Comparison of ENCODE assay signal across 24 cellular contexts in genomic region chr19:19111138-19111835, GRCh38. TPM values are rescaled to one million over a fixed set of nuclear protein-coding genes. Genes with fewer than 3 reads are reported as not detected.
DNase-seq lines count a peak whose midpoint lies in the region; ATAC-seq and TF ChIP-seq lines count a peak whose summit lies in the region.
"Had no signal": no experiment of that assay in that cellular context is flagged by ENCODE, and none has a peak within 500 bp of the region (broad histone marks: within the 10 kb centered on the region; RNA-seq: fewer than 3 reads in every experiment).

No MANE protein-coding gene starts in this region.

- peaks cover 27% of the 10 kb centered on the region for H3K27me3 Mint-ChIP-seq in endodermal cell (ENCODE audit: insufficient read depth)
- H3K27me3 Mint-ChIP-seq in stimulated activated memory B cell treated with anti-CD40 and anti-IgM and Interleukin-4, amounts not matched to agents 10 μg/mL and 1 μg/mL and 100 μg/mL, for 72 hours = no peaks in the 10 kb centered on the region
- no peaks in the 10 kb centered on the region for H3K27me3 Mint-ChIP-seq in activated naive CD4-positive, alpha-beta T cell treated with anti-CD3 and anti-CD28 coated beads for 36 hours (ENCODE audit: low read depth)
- H3K27me3 Mint-ChIP-seq: activated CD4-positive, alpha-beta memory T cell treated with anti-CD3 and anti-CD28 coated beads for 36 hours; CD4-positive, alpha-beta T cell; central memory CD8-positive, alpha-beta T cell had no signal

- H3K14ac ChIP-seq in mesenchymal stem cell (ENCODE audit: low read length in 2 of 2) = no peak overlapping the region

- H3K4me1 ChIP-seq in endodermal cell (ENCODE audit: control insufficient read depth, insufficient read depth, low read length) (no peaks in the 10 kb centered on the region), mesenchymal stem cell (ENCODE audit: control insufficient read depth, insufficient read depth, low read depth, low read length) (peaks cover 31% of the 10 kb centered on the region)
- H3K4me1 ChIP-seq: foreskin keratinocyte had no signal

- H2AFZ ChIP-seq in mesenchymal stem cell (ENCODE audit: low read depth, low read length) = no peak overlapping the region
- H2AFZ ChIP-seq: PC-9 had no signal

- CTCF ChIA-PET in activated naive CD4-positive, alpha-beta T cell treated with anti-CD3 and anti-CD28 coated beads for 36 hours (lab: Charles Lee) = interaction anchor here (0.5 to 1.1 kb wide), 2 partner anchors 71 to 1306 kb away, joined by 3 to 4 read pairs; no protein-coding TSS in a partner anchor

- H2AK5ac ChIP-seq in mesenchymal stem cell (ENCODE audit: low read length, severe bottlenecking) = peak overlapping the region; percentile 2

- H3K36me3 ChIP-seq in H7 (replicated peaks; ENCODE audit: control insufficient read depth, insufficient read depth, low read length) = no peaks in the 10 kb centered on the region
- H3K36me3 ChIP-seq in endodermal cell (ENCODE audit: control insufficient read depth, insufficient read depth, low read length) = no peaks in the 10 kb centered on the region
- peaks cover 0 to 7% of the 10 kb centered on the region in 2 experiments for H3K36me3 ChIP-seq in mesenchymal stem cell (ENCODE audit: control insufficient read depth in 1 of 2, insufficient read depth in 2 of 2, low read depth in 1 of 2, low read length in 2 of 2)

- no peak overlapping the region for H3K4me2 ChIP-seq in mesenchymal stem cell (ENCODE audit: low read length, poor library complexity, severe bottlenecking)
- H3K4me2 ChIP-seq: PC-9 had no signal

- no peak for TF ChIP-seq CTCF in endodermal cell (conservative IDR thresholded peaks at IDR 0.05)

- H2BK5ac ChIP-seq in mesenchymal stem cell (ENCODE audit: low read depth, low read length, poor library complexity, severe bottlenecking) = no peak overlapping the region

- peak overlapping the region; percentile 19 for H3K4me3 Mint-ChIP-seq in endodermal cell
- peak overlapping the region; percentile 8 for H3K4me3 Mint-ChIP-seq in stimulated activated memory B cell treated with anti-CD40 and anti-IgM and Interleukin-4, amounts not matched to agents 10 μg/mL and 1 μg/mL and 100 μg/mL, for 72 hours
- no peak overlapping the region for H3K4me3 Mint-ChIP-seq in activated naive CD4-positive, alpha-beta T cell treated with anti-CD3 and anti-CD28 coated beads for 36 hours
- H3K4me3 Mint-ChIP-seq: activated CD4-positive, alpha-beta memory T cell treated with anti-CD3 and anti-CD28 coated beads for 36 hours; CD4-positive, alpha-beta T cell; central memory CD8-positive, alpha-beta T cell; T-helper 2 cell treated with Interferon-gamma antibody and Interleukin-4, amounts not matched to agents 5 μg/mL and 100 μg/mL, for 36 hours had no signal

- no peaks in the 10 kb centered on the region for H3K79me1 ChIP-seq in mesenchymal stem cell (replicated peaks; ENCODE audit: low read length, poor library complexity, severe bottlenecking)

- no peak overlapping the region for H2BK120ac ChIP-seq in mesenchymal stem cell (ENCODE audit: low read depth, low read length)

- H3K23ac ChIP-seq in mesenchymal stem cell (ENCODE audit: low read length in 2 of 2) = no peak overlapping the region

- peaks cover 3% of the 10 kb centered on the region for H3K36me3 Mint-ChIP-seq in endodermal cell (ENCODE audit: low read depth)
- H3K36me3 Mint-ChIP-seq in stimulated activated memory B cell treated with anti-CD40 and anti-IgM and Interleukin-4, amounts not matched to agents 10 μg/mL and 1 μg/mL and 100 μg/mL, for 72 hours = peaks cover 17% of the 10 kb centered on the region
- H3K36me3 Mint-ChIP-seq in activated naive CD4-positive, alpha-beta T cell treated with anti-CD3 and anti-CD28 coated beads for 36 hours (ENCODE audit: low read depth) = no peaks in the 10 kb centered on the region
- H3K36me3 Mint-ChIP-seq: activated CD4-positive, alpha-beta memory T cell treated with anti-CD3 and anti-CD28 coated beads for 36 hours had no signal

- H3K9me3 ChIP-seq in endodermal cell (ENCODE audit: control insufficient read depth, low read length) (no peaks in the 10 kb centered on the region), mesenchymal stem cell (ENCODE audit: control insufficient read depth, low read length) (no peaks in the 10 kb centered on the region)
- H3K9me3 ChIP-seq: heart left ventricle, upper lobe of left lung had no signal

- no peak overlapping the region for H4K91ac ChIP-seq in mesenchymal stem cell (ENCODE audit: low read length)

- H3K9ac ChIP-seq in endodermal cell (ENCODE audit: extremely low read depth, low read length, poor library complexity, severe bottlenecking) = no peak overlapping the region
- no peak overlapping the region for H3K9ac ChIP-seq in mesenchymal stem cell (ENCODE audit: low read length)

- H3K27me3 ChIP-seq in H7 (ENCODE audit: control insufficient read depth, insufficient read depth, low read length) = no peaks in the 10 kb centered on the region
- H3K27me3 ChIP-seq in endodermal cell (ENCODE audit: control insufficient read depth, insufficient read depth, low read length, poor library complexity, severe bottlenecking) = no peaks in the 10 kb centered on the region
- H3K27me3 ChIP-seq in mesenchymal stem cell (ENCODE audit: control insufficient read depth in 1 of 2, insufficient read depth in 1 of 2, low read length in 2 of 2) = peaks cover 0 to 14% of the 10 kb centered on the region in 2 experiments
- H3K27me3 ChIP-seq: heart left ventricle, upper lobe of left lung had no signal

- peaks cover 5% of the 10 kb centered on the region for H3K4me1 Mint-ChIP-seq in endodermal cell
- H3K4me1 Mint-ChIP-seq in stimulated activated memory B cell treated with anti-CD40 and anti-IgM and Interleukin-4, amounts not matched to agents 10 μg/mL and 1 μg/mL and 100 μg/mL, for 72 hours = peaks cover 40% of the 10 kb centered on the region
- H3K4me1 Mint-ChIP-seq in activated naive CD4-positive, alpha-beta T cell treated with anti-CD3 and anti-CD28 coated beads for 36 hours (ENCODE audit: low read depth) = no peaks in the 10 kb centered on the region

- H3K27ac ChIP-seq in endodermal cell (ENCODE audit: low read depth, low read length) (no peak overlapping the region), mesenchymal stem cell (ENCODE audit: low read length, poor library complexity, severe bottlenecking) (no peak overlapping the region)
- H3K27ac ChIP-seq: foreskin keratinocyte, heart left ventricle, HL-60, PC-9, upper lobe of left lung had no signal

- DNase-seq in H7 = peak; percentile 32
- peak; percentile 50 for DNase-seq in endodermal cell
- DNase-seq in mesenchymal stem cell = no peak
- no peak for DNase-seq in activated naive CD4-positive, alpha-beta T cell treated with anti-CD3 and anti-CD28 coated beads for 36 hours
- DNase-seq in GF-D8 (lab: John Stamatoyannopoulos, UW) = no peak
- no peak for DNase-seq in stimulated activated CD4-positive, alpha-beta T cell treated with anti-CD3 and anti-CD28 coated beads, Interleukin-2, amount 100 ng/mL, for 24 hours
- DNase-seq: activated CD4-positive, alpha-beta T cell treated with anti-CD3 and anti-CD28 coated beads for 1 hour; CD4-positive, alpha-beta T cell; foreskin keratinocyte; HCEC 1CT; heart left ventricle; NCI-H1417 treated with DMSO at 0.1 percent for 48 hours; NCI-H2081; NCI-H226; NCI-H526 treated with DMSO at 0.1 percent for 48 hours; PC-9; stimulated activated CD4-positive, alpha-beta T cell treated with anti-CD3 and anti-CD28 coated beads, Interleukin-4, amount 100 ng/mL, for 4 hours had no signal

- intact Hi-C loops in activated naive CD4-positive, alpha-beta T cell treated with anti-CD3 and anti-CD28 coated beads for 36 hours (cut with micrococcal nuclease) = loop anchor here (2.0 kb wide), 1 partner anchor 56 kb away; no protein-coding TSS in a partner anchor

- WGBS in endodermal cell (ENCODE audit: insufficient coverage in 1 of 2, insufficient read length in 1 of 2), 2 experiments = 88 to 92% methylated on average over 11 to 15 of the region's 15 CpGs
- WGBS in mesenchymal stem cell = 81% methylated on average over 15 of the region's 15 CpGs

- H3K27ac Mint-ChIP-seq in endodermal cell = no peak overlapping the region
- H3K27ac Mint-ChIP-seq in stimulated activated memory B cell treated with anti-CD40 and anti-IgM and Interleukin-4, amounts not matched to agents 10 μg/mL and 1 μg/mL and 100 μg/mL, for 72 hours = peak overlapping the region; percentile 62
- H3K27ac Mint-ChIP-seq in activated naive CD4-positive, alpha-beta T cell treated with anti-CD3 and anti-CD28 coated beads for 36 hours = no peak overlapping the region
- H3K27ac Mint-ChIP-seq: activated CD4-positive, alpha-beta memory T cell treated with anti-CD3 and anti-CD28 coated beads for 36 hours; CD4-positive, alpha-beta T cell; T-helper 2 cell treated with Interferon-gamma antibody and Interleukin-4, amounts not matched to agents 5 μg/mL and 100 μg/mL, for 36 hours had no signal

- H3K4ac ChIP-seq in mesenchymal stem cell (ENCODE audit: low read depth in 1 of 2, low read length in 2 of 2) = no peak overlapping the region

- H2BK15ac ChIP-seq in mesenchymal stem cell (ENCODE audit: low read depth, poor library complexity, severe bottlenecking) = peak overlapping the region; percentile 13

- H3K9me3 Mint-ChIP-seq in endodermal cell = no peaks in the 10 kb centered on the region
- no peaks in the 10 kb centered on the region for H3K9me3 Mint-ChIP-seq in stimulated activated memory B cell treated with anti-CD40 and anti-IgM and Interleukin-4, amounts not matched to agents 10 μg/mL and 1 μg/mL and 100 μg/mL, for 72 hours
- no peaks in the 10 kb centered on the region for H3K9me3 Mint-ChIP-seq in activated naive CD4-positive, alpha-beta T cell treated with anti-CD3 and anti-CD28 coated beads for 36 hours
- H3K9me3 Mint-ChIP-seq: activated CD4-positive, alpha-beta memory T cell treated with anti-CD3 and anti-CD28 coated beads for 36 hours; CD4-positive, alpha-beta T cell; central memory CD8-positive, alpha-beta T cell; T-helper 2 cell treated with Interferon-gamma antibody and Interleukin-4, amounts not matched to agents 5 μg/mL and 100 μg/mL, for 36 hours had no signal

- no peak overlapping the region for H2BK12ac ChIP-seq in mesenchymal stem cell (ENCODE audit: low read length in 2 of 2)

- H3K18ac ChIP-seq in mesenchymal stem cell (ENCODE audit: low read depth in 1 of 2, low read length in 2 of 2) = no peak overlapping the region

- H3K4me3 ChIP-seq in H7 (ENCODE audit: insufficient read depth, low read depth, low read length) (no peak overlapping the region), endodermal cell (ENCODE audit: low read length) (no peak overlapping the region), mesenchymal stem cell (ENCODE audit: insufficient read depth in 1 of 2, low read depth in 1 of 2, low read length in 2 of 2) (no peak overlapping the region)
- H3K4me3 ChIP-seq: lung, PC-9, upper lobe of left lung had no signal

- no peak overlapping the region for H4K8ac ChIP-seq in mesenchymal stem cell (ENCODE audit: low read length)

- no peak for ATAC-seq in stimulated activated memory B cell treated with anti-CD40 and anti-IgM and Interleukin-4, amounts not matched to agents 10 μg/mL and 1 μg/mL and 100 μg/mL, for 72 hours

RNA-seq across cellular contexts. Expression of gene TMEM161A, which starts 27.0 kb away (rescaled TPM):
- total RNA-seq in H7 (2014; rRNA removed; shearing (Covaris generic)) = 26.6 and 36.3 TPM in 2 replicates
- 10 to 100 TPM; 56.1 to 66.6 TPM for total RNA-seq in endodermal cell
- polyA plus RNA-seq in endodermal cell (2013, experiment 1 of 2) = 40.4 TPM
- polyA plus RNA-seq in endodermal cell (2013, experiment 2 of 2) = 37.8 TPM
- polyA plus RNA-seq in mesenchymal stem cell (2013, experiment 1 of 2) = 21.4 TPM
- 21.0 TPM for polyA plus RNA-seq in mesenchymal stem cell (2013, experiment 2 of 2)
- total RNA-seq in activated naive CD4-positive, alpha-beta T cell treated with anti-CD3 and anti-CD28 coated beads for 36 hours = 10 to 100 TPM; 18.1 to 18.3 TPM

RNA-seq across cellular contexts. Expression of gene SLC25A42, which starts 47.5 kb away (rescaled TPM):
- 4.8 and 8.0 TPM in 2 replicates for total RNA-seq in H7 (2014; rRNA removed; shearing (Covaris generic))
- total RNA-seq in endodermal cell = 1 to 10 TPM; 6.6 to 7.2 TPM
- polyA plus RNA-seq in endodermal cell (2013, experiment 1 of 2) = 7.0 TPM
- polyA plus RNA-seq in endodermal cell (2013, experiment 2 of 2) = 7.3 TPM
- 8.1 TPM for polyA plus RNA-seq in mesenchymal stem cell (2013, experiment 1 of 2)
- polyA plus RNA-seq in mesenchymal stem cell (2013, experiment 2 of 2) = 7.2 TPM
- total RNA-seq in activated naive CD4-positive, alpha-beta T cell treated with anti-CD3 and anti-CD28 coated beads for 36 hours = 1 to 10 TPM; 6.7 to 8.5 TPM

RNA-seq across cellular contexts. Expression of gene MEF2B, which starts 58.8 kb away (rescaled TPM):
- 0.80 TPM in 1 of 2 replicates, not detected in the other for total RNA-seq in H7 (2014; rRNA removed; shearing (Covaris generic))
- 1 to 10 TPM; 1.2 to 1.6 TPM for total RNA-seq in endodermal cell
- polyA plus RNA-seq in endodermal cell (2013, experiment 1 of 2) = 0.64 TPM
- polyA plus RNA-seq in endodermal cell (2013, experiment 2 of 2) = 0.99 TPM
- polyA plus RNA-seq in mesenchymal stem cell (2013, experiment 1 of 2) = 0.35 TPM
- 0.37 TPM for polyA plus RNA-seq in mesenchymal stem cell (2013, experiment 2 of 2)
- total RNA-seq in activated naive CD4-positive, alpha-beta T cell treated with anti-CD3 and anti-CD28 coated beads for 36 hours = 1 to 10 TPM; 3.1 to 4.6 TPM

Comparison
In these comparisons a context has a peak if more than half of its experiments do, and no peak if none do; other contexts are left out.
1. DNase-seq: peak in H7 (single experiment) and endodermal cell (single experiment); none in mesenchymal stem cell (single experiment), activated naive CD4-positive, alpha-beta T cell treated with anti-CD3 and anti-CD28 coated beads for 36 hours (single experiment), GF-D8 (single experiment) and stimulated activated CD4-positive, alpha-beta T cell treated with anti-CD3 and anti-CD28 coated beads, Interleukin-2, amount 100 ng/mL, for 24 hours (0 of 2).